ENCODE assay signal across 21 cellular contexts in genomic region chr16:1042776-1043349, GRCh38. TPM values are rescaled to one million over a fixed set of nuclear protein-coding genes. Genes with fewer than 3 reads are reported as not detected.
DNase-seq lines count a peak whose midpoint lies in the region; ATAC-seq and TF ChIP-seq lines count a peak whose summit lies in the region.
"Had no signal": no experiment of that assay in that cellular context is flagged by ENCODE, and none has a peak within 500 bp of the region (broad histone marks: within the 10 kb centered on the region; RNA-seq: fewer than 3 reads in every experiment).

No MANE protein-coding gene starts in this region.

- peak; percentile 50 for ATAC-seq in SK-N-SH treated with all-trans-retinoic acid at 6 μM for 48 hours
- no peak for ATAC-seq in HG02870 (IDR thresholded peaks at IDR 0.05; ENCODE audit: unreplicated experiment)
- ATAC-seq in upper lobe of right lung = no peak
- ATAC-seq: activated CD8-positive, alpha-beta memory T cell treated with anti-CD3 and anti-CD28 coated beads, Interleukin-2, amount 10 ng/mL, durations not matched to agents 7 days and 5 days had no signal

- H3K27ac Mint-ChIP-seq in activated naive CD4-positive, alpha-beta T cell treated with anti-CD3 and anti-CD28 coated beads for 36 hours = no peak overlapping the region
- H3K27ac Mint-ChIP-seq: activated CD8-positive, alpha-beta memory T cell treated with anti-CD3 and anti-CD28 coated beads, Interleukin-2, amount 10 ng/mL, durations not matched to agents 7 days and 5 days; naive B cell had no signal

- H3K4me3 Mint-ChIP-seq in activated naive CD4-positive, alpha-beta T cell treated with anti-CD3 and anti-CD28 coated beads for 36 hours = no peak overlapping the region
- H3K4me3 Mint-ChIP-seq: activated CD8-positive, alpha-beta memory T cell treated with anti-CD3 and anti-CD28 coated beads, Interleukin-2, amount 10 ng/mL, durations not matched to agents 7 days and 5 days; central memory CD8-positive, alpha-beta T cell; naive B cell had no signal

- no peak overlapping the region for H3K4me3 ChIP-seq in upper lobe of right lung
- H3K4me3 ChIP-seq: thoracic aorta had no signal

- H3K9me3 ChIP-seq in upper lobe of right lung = no peaks in the 10 kb centered on the region
- H3K9me3 ChIP-seq: thoracic aorta had no signal

- H3K9me3 Mint-ChIP-seq in activated naive CD4-positive, alpha-beta T cell treated with anti-CD3 and anti-CD28 coated beads for 36 hours = no peaks in the 10 kb centered on the region
- H3K9me3 Mint-ChIP-seq: central memory CD8-positive, alpha-beta T cell had no signal

- TF ChIP-seq CTCF in upper lobe of right lung (IDR thresholded peaks at IDR 0.05) = no peak

- peaks cover 46% of the 10 kb centered on the region for H3K27me3 ChIP-seq in upper lobe of right lung

- H3K27me3 Mint-ChIP-seq in activated naive CD4-positive, alpha-beta T cell treated with anti-CD3 and anti-CD28 coated beads for 36 hours (ENCODE audit: low read depth) = peaks cover 4% of the 10 kb centered on the region
- H3K27me3 Mint-ChIP-seq: activated CD8-positive, alpha-beta memory T cell treated with anti-CD3 and anti-CD28 coated beads, Interleukin-2, amount 10 ng/mL, durations not matched to agents 7 days and 5 days had no signal

- H3K36me3 Mint-ChIP-seq in activated naive CD4-positive, alpha-beta T cell treated with anti-CD3 and anti-CD28 coated beads for 36 hours (ENCODE audit: low read depth) = no peaks in the 10 kb centered on the region
- H3K36me3 Mint-ChIP-seq: activated CD8-positive, alpha-beta memory T cell treated with anti-CD3 and anti-CD28 coated beads, Interleukin-2, amount 10 ng/mL, durations not matched to agents 7 days and 5 days; naive B cell had no signal

- peak; percentile 17 for DNase-seq in stimulated activated CD4-positive, alpha-beta T cell treated with anti-CD3 and anti-CD28 coated beads, Interleukin-1b, Interleukin-23, amount 100 ng/mL, for 48 hours
- DNase-seq in stimulated activated CD4-positive, alpha-beta T cell treated with anti-CD3 and anti-CD28 coated beads, Interleukin-4, amount 100 ng/mL, for 1 hour = no peak
- DNase-seq in NCI-H2196 (lab: John Stamatoyannopoulos, UW; ENCODE audit: unreplicated experiment) (peak; percentile 67), GF-D8 (lab: John Stamatoyannopoulos, UW) (no peak), upper lobe of right lung (no peak)
- DNase-seq in activated naive CD4-positive, alpha-beta T cell treated with anti-CD3 and anti-CD28 coated beads for 36 hours = no peak
- DNase-seq: activated CD8-positive, alpha-beta memory T cell treated with anti-CD3 and anti-CD28 coated beads, Interleukin-2, amount 10 ng/mL, durations not matched to agents 7 days and 5 days; activated effector memory CD4-positive, alpha-beta T cell treated with anti-CD3 and anti-CD28 coated beads, Interleukin-2, amount 50 U/mL, for 16 hours; Calu3; HCEC 1CT; islet precursor cell; Kasumi-1; naive B cell; NCI-H1436 had no signal

- H3K36me3 ChIP-seq in upper lobe of right lung = no peaks in the 10 kb centered on the region
- H3K36me3 ChIP-seq: thoracic aorta had no signal

- H3K4me1 ChIP-seq in upper lobe of right lung = no peaks in the 10 kb centered on the region

- no peaks in the 10 kb centered on the region for H3K4me1 Mint-ChIP-seq in activated naive CD4-positive, alpha-beta T cell treated with anti-CD3 and anti-CD28 coated beads for 36 hours (ENCODE audit: low read depth)
- H3K4me1 Mint-ChIP-seq: activated CD8-positive, alpha-beta memory T cell treated with anti-CD3 and anti-CD28 coated beads, Interleukin-2, amount 10 ng/mL, durations not matched to agents 7 days and 5 days; central memory CD8-positive, alpha-beta T cell; naive B cell had no signal

- H3K27ac ChIP-seq in upper lobe of right lung = no peak overlapping the region
- H3K27ac ChIP-seq: thoracic aorta had no signal

- intact Hi-C loops in upper lobe of right lung (cut with DNase I) = no loop called here
- intact Hi-C loops in activated naive CD4-positive, alpha-beta T cell treated with anti-CD3 and anti-CD28 coated beads for 36 hours (cut with micrococcal nuclease) = no loop called here

- CTCF ChIA-PET in activated naive CD4-positive, alpha-beta T cell treated with anti-CD3 and anti-CD28 coated beads for 36 hours (lab: Charles Lee) = no interaction called here

TF ChIP-seq in SK-N-SH treated with all-trans-retinoic acid at 6 μM for 48 hours, 23 proteins besides CTCF, POLR2A, EP300 and RAD21:
- TF ChIP-seq TCF4 (CRISPR knock-in tag; IDR thresholded peaks at IDR 0.05; ENCODE audit: borderline replicate concordance) = no peak
- no peak for TF ChIP-seq OSR1 (CRISPR knock-in tag; IDR thresholded peaks at IDR 0.05)
- no peak for TF ChIP-seq POU6F1 (CRISPR knock-in tag; IDR thresholded peaks at IDR 0.05; ENCODE audit: borderline replicate concordance, low read depth)
- no peak for TF ChIP-seq TOX (CRISPR knock-in tag; IDR thresholded peaks at IDR 0.05; ENCODE audit: borderline replicate concordance)
- TF ChIP-seq, protein P1, sequence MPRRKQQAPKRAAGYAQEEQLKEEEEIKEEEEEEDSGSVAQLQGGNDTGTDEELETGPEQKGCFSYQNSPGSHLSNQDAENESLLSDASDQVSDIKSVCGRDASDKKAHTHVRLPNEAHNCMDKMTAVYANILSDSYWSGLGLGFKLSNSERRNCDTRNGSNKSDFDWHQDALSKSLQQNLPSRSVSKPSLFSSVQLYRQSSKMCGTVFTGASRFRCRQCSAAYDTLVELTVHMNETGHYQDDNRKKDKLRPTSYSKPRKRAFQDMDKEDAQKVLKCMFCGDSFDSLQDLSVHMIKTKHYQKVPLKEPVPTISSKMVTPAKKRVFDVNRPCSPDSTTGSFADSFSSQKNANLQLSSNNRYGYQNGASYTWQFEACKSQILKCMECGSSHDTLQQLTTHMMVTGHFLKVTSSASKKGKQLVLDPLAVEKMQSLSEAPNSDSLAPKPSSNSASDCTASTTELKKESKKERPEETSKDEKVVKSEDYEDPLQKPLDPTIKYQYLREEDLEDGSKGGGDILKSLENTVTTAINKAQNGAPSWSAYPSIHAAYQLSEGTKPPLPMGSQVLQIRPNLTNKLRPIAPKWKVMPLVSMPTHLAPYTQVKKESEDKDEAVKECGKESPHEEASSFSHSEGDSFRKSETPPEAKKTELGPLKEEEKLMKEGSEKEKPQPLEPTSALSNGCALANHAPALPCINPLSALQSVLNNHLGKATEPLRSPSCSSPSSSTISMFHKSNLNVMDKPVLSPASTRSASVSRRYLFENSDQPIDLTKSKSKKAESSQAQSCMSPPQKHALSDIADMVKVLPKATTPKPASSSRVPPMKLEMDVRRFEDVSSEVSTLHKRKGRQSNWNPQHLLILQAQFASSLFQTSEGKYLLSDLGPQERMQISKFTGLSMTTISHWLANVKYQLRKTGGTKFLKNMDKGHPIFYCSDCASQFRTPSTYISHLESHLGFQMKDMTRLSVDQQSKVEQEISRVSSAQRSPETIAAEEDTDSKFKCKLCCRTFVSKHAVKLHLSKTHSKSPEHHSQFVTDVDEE (CRISPR knock-in tag; IDR thresholded peaks at IDR 0.05) = no peak
- TF ChIP-seq RARB (CRISPR knock-in tag; IDR thresholded peaks at IDR 0.05) = no peak
- no peak for TF ChIP-seq ESRRG (CRISPR knock-in tag; IDR thresholded peaks at IDR 0.05)
- no peak for TF ChIP-seq ARNTL (CRISPR knock-in tag; IDR thresholded peaks at IDR 0.05; ENCODE audit: borderline replicate concordance, low read depth)
- no peak for TF ChIP-seq ZNF565 (CRISPR knock-in tag; conservative IDR thresholded peaks at IDR 0.05; ENCODE audit: low read depth)
- TF ChIP-seq CREB5 (CRISPR knock-in tag; IDR thresholded peaks at IDR 0.05; ENCODE audit: low read depth) = no peak

RNA-seq across cellular contexts. Expression of gene SSTR5, which starts 29.7 kb away (rescaled TPM):
- not detected for total RNA-seq in upper lobe of right lung
- not detected for total RNA-seq in activated naive CD4-positive, alpha-beta T cell treated with anti-CD3 and anti-CD28 coated beads for 36 hours
- total RNA-seq: activated CD8-positive, alpha-beta memory T cell treated with anti-CD3 and anti-CD28 coated beads, Interleukin-2, amount 10 ng/mL, durations not matched to agents 7 days and 5 days; Calu3; posterior vena cava; RPMI7951 had no signal

RNA-seq across cellular contexts. Expression of gene C1QTNF8, which starts 53.2 kb away (rescaled TPM):
- total RNA-seq in upper lobe of right lung = not detected
- not detected for total RNA-seq in activated naive CD4-positive, alpha-beta T cell treated with anti-CD3 and anti-CD28 coated beads for 36 hours
- total RNA-seq: activated CD8-positive, alpha-beta memory T cell treated with anti-CD3 and anti-CD28 coated beads, Interleukin-2, amount 10 ng/mL, durations not matched to agents 7 days and 5 days; Calu3; lung microvascular endothelial cell; posterior vena cava; RPMI7951 had no signal

Comparison
In these comparisons a context has a peak if more than half of its experiments do, and no peak if none do; other contexts are left out.
1. DNase-seq: peak in stimulated activated CD4-positive, alpha-beta T cell treated with anti-CD3 and anti-CD28 coated beads, Interleukin-1b, Interleukin-23, amount 100 ng/mL, for 48 hours (single experiment) and NCI-H2196 (single experiment); none in stimulated activated CD4-positive, alpha-beta T cell treated with anti-CD3 and anti-CD28 coated beads, Interleukin-4, amount 100 ng/mL, for 1 hour (single experiment), GF-D8 (single experiment), upper lobe of right lung (single experiment) and activated naive CD4-positive, alpha-beta T cell treated with anti-CD3 and anti-CD28 coated beads for 36 hours (single experiment).